Comparison of ENCODE assay signal across 28 cellular contexts in the genomic region with DNA sequence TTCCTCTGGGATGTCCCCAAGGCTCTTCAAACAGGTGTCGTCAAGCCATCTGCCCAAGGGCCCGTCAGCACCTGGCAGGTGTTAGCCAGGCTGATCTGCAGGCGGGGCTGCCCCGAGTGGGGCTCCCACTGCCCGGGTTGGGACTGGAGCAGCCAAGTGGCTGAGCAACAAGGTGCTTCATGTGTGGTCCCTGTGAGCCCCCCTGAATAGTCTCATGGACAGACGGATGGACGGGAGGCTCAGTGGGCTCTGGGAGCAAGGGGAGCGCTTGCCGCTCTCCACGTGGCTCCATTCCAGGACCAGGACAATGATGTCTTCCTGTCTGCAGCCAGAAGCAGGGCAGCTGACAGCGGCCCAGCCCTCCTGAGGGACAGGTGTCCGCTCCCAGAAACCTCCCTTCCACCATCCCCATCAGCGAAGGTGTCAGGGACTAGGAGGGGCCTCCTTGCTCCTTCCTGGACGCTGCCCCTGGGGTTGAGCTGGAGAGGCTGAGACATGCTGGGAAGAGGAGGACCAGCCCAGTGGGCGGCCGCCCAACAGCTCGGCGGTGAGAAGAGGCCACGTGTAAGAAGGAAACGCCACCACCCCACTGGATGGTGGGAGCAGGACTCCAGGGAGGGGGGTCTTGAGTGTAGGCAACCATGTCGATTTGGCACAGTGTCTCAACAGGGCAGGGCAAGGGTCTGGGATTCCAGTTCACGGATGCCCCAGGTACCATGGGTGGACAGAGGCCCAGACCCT. TPM values are rescaled to one million over a fixed set of nuclear protein-coding genes. Genes with fewer than 3 reads are reported as not detected.
"Had no signal": no experiment of that assay in that cellular context is flagged by ENCODE, and none has a peak within 500 bp of the region (broad histone marks: within the 10 kb centered on the region; RNA-seq: fewer than 3 reads in every experiment).

No MANE protein-coding gene starts in this region.

- DNase-seq: effector CD8-positive, alpha-beta T cell; endodermal cell; foreskin fibroblast; gastrocnemius medialis; head of caudate nucleus; left ventricle myocardium superior; lower lobe of right lung; natural killer cell; sigmoid colon; spleen; stimulated activated CD4-positive, alpha-beta T cell treated with anti-CD3 and anti-CD28 coated beads, Interleukin-4, amount 100 ng/mL, for 4 hours; stimulated activated naive CD8-positive, alpha-beta T cell treated with anti-CD3 and anti-CD28 coated beads, Interleukin-15, Interleukin-2, amounts not matched to agents 100 U/mL and 50 U/mL, for 24 hours; substantia nigra; testis; tibial artery had no signal

- H3K4me3 ChIP-seq: gastrocnemius medialis, lower lobe of right lung, pancreas, right atrium auricular region, sigmoid colon, skin epidermis, spleen, testis, tibial artery had no signal

- FAIRE-seq: keratinocyte, pancreas had no signal

- H3K9me3 Mint-ChIP-seq: dendritic cell treated with granulocyte-macrophage colony-stimulating factor and Interleukin-4, amounts not matched to agents 40 ng/mL and 50 ng/mL, for 4 days; endodermal cell; natural killer cell; stimulated activated memory B cell treated with anti-CD40 and anti-IgM and Interleukin-4, amounts not matched to agents 10 μg/mL and 1 μg/mL and 100 μg/mL, for 72 hours; type B pancreatic cell had no signal

- H3K4me1 ChIP-seq: pancreas, testis, tibial artery had no signal

- H3K4me3 Mint-ChIP-seq: dendritic cell treated with granulocyte-macrophage colony-stimulating factor and Interleukin-4, amounts not matched to agents 40 ng/mL and 50 ng/mL, for 4 days; endodermal cell; natural killer cell; stimulated activated memory B cell treated with anti-CD40 and anti-IgM and Interleukin-4, amounts not matched to agents 10 μg/mL and 1 μg/mL and 100 μg/mL, for 72 hours; type B pancreatic cell had no signal

- H3K27me3 ChIP-seq: gastrocnemius medialis, neutrophil, pancreas, testis had no signal

- H3K36me3 ChIP-seq: gastrocnemius medialis, pancreas, right atrium auricular region had no signal

- H3K36me3 Mint-ChIP-seq: natural killer cell, type B pancreatic cell had no signal

- H3K27ac ChIP-seq: epithelial cell of prostate, lower lobe of right lung, neutrophil, pancreas, right atrium auricular region, sigmoid colon, skin epidermis, spleen, testis, tibial artery had no signal

- ATAC-seq: esophagus mucosa; gastrocnemius medialis; left ventricle myocardium superior; lower lobe of right lung; natural killer cell; pancreas; stimulated activated memory B cell treated with anti-CD40 and anti-IgM and Interleukin-4, amounts not matched to agents 10 μg/mL and 1 μg/mL and 100 μg/mL, for 72 hours; stimulated activated naive CD8-positive, alpha-beta T cell treated with anti-CD3 and anti-CD28 coated beads, Interleukin-15, Interleukin-2, amounts not matched to agents 100 U/mL and 50 U/mL, for 24 hours had no signal

- H3K9me3 ChIP-seq: gastrocnemius medialis, lower lobe of right lung, neutrophil, pancreas, right atrium auricular region, sigmoid colon, spleen, testis, tibial artery had no signal

- H3K4me1 Mint-ChIP-seq: endodermal cell had no signal

- H3K27ac Mint-ChIP-seq: dendritic cell treated with granulocyte-macrophage colony-stimulating factor and Interleukin-4, amounts not matched to agents 40 ng/mL and 50 ng/mL, for 4 days; endodermal cell; natural killer cell; progenitor cell of endocrine pancreas; stimulated activated memory B cell treated with anti-CD40 and anti-IgM and Interleukin-4, amounts not matched to agents 10 μg/mL and 1 μg/mL and 100 μg/mL, for 72 hours; type B pancreatic cell had no signal

- H3K27me3 Mint-ChIP-seq: dendritic cell treated with granulocyte-macrophage colony-stimulating factor and Interleukin-4, amounts not matched to agents 40 ng/mL and 50 ng/mL, for 4 days; progenitor cell of endocrine pancreas; stimulated activated memory B cell treated with anti-CD40 and anti-IgM and Interleukin-4, amounts not matched to agents 10 μg/mL and 1 μg/mL and 100 μg/mL, for 72 hours had no signal

RNA-seq across cellular contexts. Expression of a gene that starts 9.6 kb away (rescaled TPM):
- total RNA-seq: urinary bladder had no signal
- polyA plus RNA-seq: keratinocyte, neural cell had no signal
